Comparison of ENCODE assay signal across 1 cellular context in the genomic region with DNA sequence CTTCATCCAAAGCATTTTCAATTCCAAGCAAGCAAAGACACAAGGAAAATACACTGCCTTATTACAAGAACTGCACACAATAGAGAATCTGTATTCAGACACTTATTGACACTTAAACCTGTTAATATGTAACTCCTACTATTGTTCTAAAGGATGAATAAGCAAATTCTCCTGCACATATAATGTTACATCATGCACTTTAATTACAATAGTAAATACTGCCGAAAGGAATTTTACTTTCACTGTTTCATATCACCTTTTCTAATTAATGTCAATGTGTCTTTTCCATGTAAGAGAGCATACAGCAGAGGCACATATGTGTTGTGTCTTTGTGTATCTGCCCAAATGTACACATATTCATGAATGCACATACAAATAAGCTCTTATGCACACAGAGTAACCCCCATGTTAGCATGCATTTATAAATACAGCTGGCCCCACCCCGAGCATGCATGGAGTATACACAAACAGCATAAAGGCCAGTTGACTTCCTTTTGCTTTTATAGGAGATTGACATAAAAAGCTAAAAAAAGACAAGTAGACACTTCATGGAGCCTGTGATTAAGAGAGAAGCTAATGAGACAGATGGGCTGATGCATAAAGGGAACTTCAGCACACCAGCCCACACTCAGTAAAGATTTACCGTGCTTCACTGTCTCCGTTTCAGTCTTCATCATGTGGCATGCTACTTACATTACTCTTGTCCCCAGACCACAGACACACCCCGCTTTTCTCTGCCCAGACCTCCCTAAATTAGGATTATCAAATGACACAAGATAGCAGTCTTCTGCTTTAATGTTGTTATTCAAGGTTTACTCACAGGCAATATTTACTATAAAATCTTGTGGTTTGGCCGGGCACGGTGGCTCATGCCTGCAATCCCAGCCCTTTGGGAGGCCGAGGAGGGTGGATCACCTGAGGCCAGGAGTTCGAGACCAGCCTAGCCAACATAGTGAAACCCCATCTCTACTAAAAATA.
TF ChIP-seq lines count a peak whose summit lies in the region.

No MANE protein-coding gene starts in this region.

TF ChIP-seq in GM12878, 131 proteins besides CTCF, POLR2A, EP300 and RAD21 (continued from another document and continues in another):
- TF ChIP-seq, protein P1, sequence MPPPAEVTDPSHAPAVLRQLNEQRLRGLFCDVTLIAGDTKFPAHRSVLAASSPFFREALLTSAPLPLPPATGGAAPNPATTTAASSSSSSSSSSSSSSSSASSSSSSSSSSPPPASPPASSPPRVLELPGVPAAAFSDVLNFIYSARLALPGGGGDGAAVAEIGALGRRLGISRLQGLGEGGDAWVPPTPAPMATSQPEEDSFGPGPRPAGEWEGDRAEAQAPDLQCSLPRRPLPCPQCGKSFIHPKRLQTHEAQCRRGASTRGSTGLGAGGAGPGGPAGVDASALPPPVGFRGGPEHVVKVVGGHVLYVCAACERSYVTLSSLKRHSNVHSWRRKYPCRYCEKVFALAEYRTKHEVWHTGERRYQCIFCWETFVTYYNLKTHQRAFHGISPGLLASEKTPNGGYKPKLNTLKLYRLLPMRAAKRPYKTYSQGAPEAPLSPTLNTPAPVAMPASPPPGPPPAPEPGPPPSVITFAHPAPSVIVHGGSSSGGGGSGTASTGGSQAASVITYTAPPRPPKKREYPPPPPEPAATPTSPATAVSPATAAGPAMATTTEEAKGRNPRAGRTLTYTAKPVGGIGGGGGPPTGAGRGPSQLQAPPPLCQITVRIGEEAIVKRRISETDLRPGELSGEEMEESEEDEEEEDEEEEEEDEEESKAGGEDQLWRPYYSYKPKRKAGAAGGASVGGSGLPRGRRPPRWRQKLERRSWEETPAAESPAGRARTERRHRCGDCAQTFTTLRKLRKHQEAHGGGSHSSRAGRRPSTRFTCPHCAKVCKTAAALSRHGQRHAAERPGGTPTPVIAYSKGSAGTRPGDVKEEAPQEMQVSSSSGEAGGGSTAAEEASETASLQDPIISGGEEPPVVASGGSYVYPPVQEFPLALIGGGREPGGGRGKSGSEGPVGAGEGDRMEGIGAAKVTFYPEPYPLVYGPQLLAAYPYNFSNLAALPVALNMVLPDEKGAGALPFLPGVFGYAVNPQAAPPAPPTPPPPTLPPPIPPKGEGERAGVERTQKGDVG (CRISPR knock-in tag; IDR thresholded peaks at IDR 0.05), result no peak
- TF ChIP-seq, protein P2, sequence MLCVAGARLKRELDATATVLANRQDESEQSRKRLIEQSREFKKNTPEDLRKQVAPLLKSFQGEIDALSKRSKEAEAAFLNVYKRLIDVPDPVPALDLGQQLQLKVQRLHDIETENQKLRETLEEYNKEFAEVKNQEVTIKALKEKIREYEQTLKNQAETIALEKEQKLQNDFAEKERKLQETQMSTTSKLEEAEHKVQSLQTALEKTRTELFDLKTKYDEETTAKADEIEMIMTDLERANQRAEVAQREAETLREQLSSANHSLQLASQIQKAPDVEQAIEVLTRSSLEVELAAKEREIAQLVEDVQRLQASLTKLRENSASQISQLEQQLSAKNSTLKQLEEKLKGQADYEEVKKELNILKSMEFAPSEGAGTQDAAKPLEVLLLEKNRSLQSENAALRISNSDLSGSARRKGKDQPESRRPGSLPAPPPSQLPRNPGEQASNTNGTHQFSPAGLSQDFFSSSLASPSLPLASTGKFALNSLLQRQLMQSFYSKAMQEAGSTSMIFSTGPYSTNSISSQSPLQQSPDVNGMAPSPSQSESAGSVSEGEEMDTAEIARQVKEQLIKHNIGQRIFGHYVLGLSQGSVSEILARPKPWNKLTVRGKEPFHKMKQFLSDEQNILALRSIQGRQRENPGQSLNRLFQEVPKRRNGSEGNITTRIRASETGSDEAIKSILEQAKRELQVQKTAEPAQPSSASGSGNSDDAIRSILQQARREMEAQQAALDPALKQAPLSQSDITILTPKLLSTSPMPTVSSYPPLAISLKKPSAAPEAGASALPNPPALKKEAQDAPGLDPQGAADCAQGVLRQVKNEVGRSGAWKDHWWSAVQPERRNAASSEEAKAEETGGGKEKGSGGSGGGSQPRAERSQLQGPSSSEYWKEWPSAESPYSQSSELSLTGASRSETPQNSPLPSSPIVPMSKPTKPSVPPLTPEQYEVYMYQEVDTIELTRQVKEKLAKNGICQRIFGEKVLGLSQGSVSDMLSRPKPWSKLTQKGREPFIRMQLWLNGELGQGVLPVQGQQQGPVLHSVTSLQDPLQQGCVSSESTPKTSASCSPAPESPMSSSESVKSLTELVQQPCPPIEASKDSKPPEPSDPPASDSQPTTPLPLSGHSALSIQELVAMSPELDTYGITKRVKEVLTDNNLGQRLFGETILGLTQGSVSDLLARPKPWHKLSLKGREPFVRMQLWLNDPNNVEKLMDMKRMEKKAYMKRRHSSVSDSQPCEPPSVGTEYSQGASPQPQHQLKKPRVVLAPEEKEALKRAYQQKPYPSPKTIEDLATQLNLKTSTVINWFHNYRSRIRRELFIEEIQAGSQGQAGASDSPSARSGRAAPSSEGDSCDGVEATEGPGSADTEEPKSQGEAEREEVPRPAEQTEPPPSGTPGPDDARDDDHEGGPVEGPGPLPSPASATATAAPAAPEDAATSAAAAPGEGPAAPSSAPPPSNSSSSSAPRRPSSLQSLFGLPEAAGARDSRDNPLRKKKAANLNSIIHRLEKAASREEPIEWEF (IDR thresholded peaks at IDR 0.05; ENCODE audit: insufficient replicate concordance, low read depth, low read length), result no peak
- TF ChIP-seq SRF (IDR thresholded peaks at IDR 0.05; ENCODE audit: low read depth in 2 of 2, low read length in 2 of 2), result no peak
- no peak for TF ChIP-seq YY1 (IDR thresholded peaks at IDR 0.05; ENCODE audit: low read depth, low read length)
- no peak for TF ChIP-seq JUND (IDR thresholded peaks at IDR 0.05; ENCODE audit: low read depth, low read length)
- TF ChIP-seq ZNF207 (IDR thresholded peaks at IDR 0.05; ENCODE audit: borderline replicate concordance), result no peak
- TF ChIP-seq RUNX3 (IDR thresholded peaks at IDR 0.05; ENCODE audit: low read length), result peak; percentile 65
- no peak for TF ChIP-seq SIX5 (IDR thresholded peaks at IDR 0.05; ENCODE audit: low read depth, low read length, severe bottlenecking)
- no peak for TF ChIP-seq MYB (IDR thresholded peaks at IDR 0.05; ENCODE audit: borderline replicate concordance, low read depth, low read length)
- TF ChIP-seq JUNB (IDR thresholded peaks at IDR 0.05), result 0 out of 2 replicates have a peak, but pooled peaks have one; percentile 13
- TF ChIP-seq BCL11A (IDR thresholded peaks at IDR 0.05; ENCODE audit: low read depth, low read length), result no peak
- no peak for TF ChIP-seq ESRRA (IDR thresholded peaks at IDR 0.05; ENCODE audit: low read length)
- TF ChIP-seq, protein P3, sequence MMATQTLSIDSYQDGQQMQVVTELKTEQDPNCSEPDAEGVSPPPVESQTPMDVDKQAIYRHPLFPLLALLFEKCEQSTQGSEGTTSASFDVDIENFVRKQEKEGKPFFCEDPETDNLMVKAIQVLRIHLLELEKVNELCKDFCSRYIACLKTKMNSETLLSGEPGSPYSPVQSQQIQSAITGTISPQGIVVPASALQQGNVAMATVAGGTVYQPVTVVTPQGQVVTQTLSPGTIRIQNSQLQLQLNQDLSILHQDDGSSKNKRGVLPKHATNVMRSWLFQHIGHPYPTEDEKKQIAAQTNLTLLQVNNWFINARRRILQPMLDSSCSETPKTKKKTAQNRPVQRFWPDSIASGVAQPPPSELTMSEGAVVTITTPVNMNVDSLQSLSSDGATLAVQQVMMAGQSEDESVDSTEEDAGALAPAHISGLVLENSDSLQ (IDR thresholded peaks at IDR 0.05), result no peak
- TF ChIP-seq ZNF217 (IDR thresholded peaks at IDR 0.05), result no peak
- no peak for TF ChIP-seq FOS (IDR thresholded peaks at IDR 0.05; ENCODE audit: borderline replicate concordance, extremely low read depth, insufficient read length)
- no peak for TF ChIP-seq ZNF384 (IDR thresholded peaks at IDR 0.05; ENCODE audit: borderline replicate concordance, low read depth, low read length)
- TF ChIP-seq, protein P4, sequence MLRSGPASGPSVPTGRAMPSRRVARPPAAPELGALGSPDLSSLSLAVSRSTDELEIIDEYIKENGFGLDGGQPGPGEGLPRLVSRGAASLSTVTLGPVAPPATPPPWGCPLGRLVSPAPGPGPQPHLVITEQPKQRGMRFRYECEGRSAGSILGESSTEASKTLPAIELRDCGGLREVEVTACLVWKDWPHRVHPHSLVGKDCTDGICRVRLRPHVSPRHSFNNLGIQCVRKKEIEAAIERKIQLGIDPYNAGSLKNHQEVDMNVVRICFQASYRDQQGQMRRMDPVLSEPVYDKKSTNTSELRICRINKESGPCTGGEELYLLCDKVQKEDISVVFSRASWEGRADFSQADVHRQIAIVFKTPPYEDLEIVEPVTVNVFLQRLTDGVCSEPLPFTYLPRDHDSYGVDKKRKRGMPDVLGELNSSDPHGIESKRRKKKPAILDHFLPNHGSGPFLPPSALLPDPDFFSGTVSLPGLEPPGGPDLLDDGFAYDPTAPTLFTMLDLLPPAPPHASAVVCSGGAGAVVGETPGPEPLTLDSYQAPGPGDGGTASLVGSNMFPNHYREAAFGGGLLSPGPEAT (IDR thresholded peaks at IDR 0.05; ENCODE audit: low read depth), result peak; percentile 75
- no peak; the same call in 1 of the 2 replicates for TF ChIP-seq ZNF24 (IDR thresholded peaks at IDR 0.05)
- TF ChIP-seq CBX5 (IDR thresholded peaks at IDR 0.05; ENCODE audit: low read depth), result no peak
- TF ChIP-seq RCOR1 (conservative IDR thresholded peaks at IDR 0.05; ENCODE audit: low read depth, low read length), result no peak
- no peak for TF ChIP-seq SMAD5 (IDR thresholded peaks at IDR 0.05; ENCODE audit: low read depth)
- no peak for TF ChIP-seq POLR2AphosphoS5 (IDR thresholded peaks at IDR 0.05; ENCODE audit: low read length)
- TF ChIP-seq, protein P5, sequence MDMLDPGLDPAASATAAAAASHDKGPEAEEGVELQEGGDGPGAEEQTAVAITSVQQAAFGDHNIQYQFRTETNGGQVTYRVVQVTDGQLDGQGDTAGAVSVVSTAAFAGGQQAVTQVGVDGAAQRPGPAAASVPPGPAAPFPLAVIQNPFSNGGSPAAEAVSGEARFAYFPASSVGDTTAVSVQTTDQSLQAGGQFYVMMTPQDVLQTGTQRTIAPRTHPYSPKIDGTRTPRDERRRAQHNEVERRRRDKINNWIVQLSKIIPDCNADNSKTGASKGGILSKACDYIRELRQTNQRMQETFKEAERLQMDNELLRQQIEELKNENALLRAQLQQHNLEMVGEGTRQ (IDR thresholded peaks at IDR 0.05; ENCODE audit: borderline replicate concordance, low read depth, low read length), result no peak
- TF ChIP-seq, protein P6, sequence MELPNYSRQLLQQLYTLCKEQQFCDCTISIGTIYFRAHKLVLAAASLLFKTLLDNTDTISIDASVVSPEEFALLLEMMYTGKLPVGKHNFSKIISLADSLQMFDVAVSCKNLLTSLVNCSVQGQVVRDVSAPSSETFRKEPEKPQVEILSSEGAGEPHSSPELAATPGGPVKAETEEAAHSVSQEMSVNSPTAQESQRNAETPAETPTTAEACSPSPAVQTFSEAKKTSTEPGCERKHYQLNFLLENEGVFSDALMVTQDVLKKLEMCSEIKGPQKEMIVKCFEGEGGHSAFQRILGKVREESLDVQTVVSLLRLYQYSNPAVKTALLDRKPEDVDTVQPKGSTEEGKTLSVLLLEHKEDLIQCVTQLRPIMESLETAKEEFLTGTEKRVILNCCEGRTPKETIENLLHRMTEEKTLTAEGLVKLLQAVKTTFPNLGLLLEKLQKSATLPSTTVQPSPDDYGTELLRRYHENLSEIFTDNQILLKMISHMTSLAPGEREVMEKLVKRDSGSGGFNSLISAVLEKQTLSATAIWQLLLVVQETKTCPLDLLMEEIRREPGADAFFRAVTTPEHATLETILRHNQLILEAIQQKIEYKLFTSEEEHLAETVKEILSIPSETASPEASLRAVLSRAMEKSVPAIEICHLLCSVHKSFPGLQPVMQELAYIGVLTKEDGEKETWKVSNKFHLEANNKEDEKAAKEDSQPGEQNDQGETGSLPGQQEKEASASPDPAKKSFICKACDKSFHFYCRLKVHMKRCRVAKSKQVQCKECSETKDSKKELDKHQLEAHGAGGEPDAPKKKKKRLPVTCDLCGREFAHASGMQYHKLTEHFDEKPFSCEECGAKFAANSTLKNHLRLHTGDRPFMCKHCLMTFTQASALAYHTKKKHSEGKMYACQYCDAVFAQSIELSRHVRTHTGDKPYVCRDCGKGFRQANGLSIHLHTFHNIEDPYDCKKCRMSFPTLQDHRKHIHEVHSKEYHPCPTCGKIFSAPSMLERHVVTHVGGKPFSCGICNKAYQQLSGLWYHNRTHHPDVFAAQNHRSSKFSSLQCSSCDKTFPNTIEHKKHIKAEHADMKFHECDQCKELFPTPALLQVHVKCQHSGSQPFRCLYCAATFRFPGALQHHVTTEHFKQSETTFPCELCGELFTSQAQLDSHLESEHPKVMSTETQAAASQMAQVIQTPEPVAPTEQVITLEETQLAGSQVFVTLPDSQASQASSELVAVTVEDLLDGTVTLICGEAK (IDR thresholded peaks at IDR 0.05; ENCODE audit: borderline replicate concordance), result no peak
- TF ChIP-seq, protein P7, sequence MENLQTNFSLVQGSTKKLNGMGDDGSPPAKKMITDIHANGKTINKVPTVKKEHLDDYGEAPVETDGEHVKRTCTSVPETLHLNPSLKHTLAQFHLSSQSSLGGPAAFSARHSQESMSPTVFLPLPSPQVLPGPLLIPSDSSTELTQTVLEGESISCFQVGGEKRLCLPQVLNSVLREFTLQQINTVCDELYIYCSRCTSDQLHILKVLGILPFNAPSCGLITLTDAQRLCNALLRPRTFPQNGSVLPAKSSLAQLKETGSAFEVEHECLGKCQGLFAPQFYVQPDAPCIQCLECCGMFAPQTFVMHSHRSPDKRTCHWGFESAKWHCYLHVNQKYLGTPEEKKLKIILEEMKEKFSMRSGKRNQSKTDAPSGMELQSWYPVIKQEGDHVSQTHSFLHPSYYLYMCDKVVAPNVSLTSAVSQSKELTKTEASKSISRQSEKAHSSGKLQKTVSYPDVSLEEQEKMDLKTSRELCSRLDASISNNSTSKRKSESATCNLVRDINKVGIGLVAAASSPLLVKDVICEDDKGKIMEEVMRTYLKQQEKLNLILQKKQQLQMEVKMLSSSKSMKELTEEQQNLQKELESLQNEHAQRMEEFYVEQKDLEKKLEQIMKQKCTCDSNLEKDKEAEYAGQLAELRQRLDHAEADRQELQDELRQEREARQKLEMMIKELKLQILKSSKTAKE (IDR thresholded peaks at IDR 0.05; ENCODE audit: low read depth, poor library complexity, severe bottlenecking), result peak; percentile 50
- no peak for TF ChIP-seq NR2C2 (IDR thresholded peaks at IDR 0.05; ENCODE audit: borderline replicate concordance, control insufficient read depth, insufficient read length, low read depth)
- TF ChIP-seq POLR2AphosphoS2 (IDR thresholded peaks at IDR 0.05; ENCODE audit: low read depth, low read length), result no peak
- TF ChIP-seq, protein P8, sequence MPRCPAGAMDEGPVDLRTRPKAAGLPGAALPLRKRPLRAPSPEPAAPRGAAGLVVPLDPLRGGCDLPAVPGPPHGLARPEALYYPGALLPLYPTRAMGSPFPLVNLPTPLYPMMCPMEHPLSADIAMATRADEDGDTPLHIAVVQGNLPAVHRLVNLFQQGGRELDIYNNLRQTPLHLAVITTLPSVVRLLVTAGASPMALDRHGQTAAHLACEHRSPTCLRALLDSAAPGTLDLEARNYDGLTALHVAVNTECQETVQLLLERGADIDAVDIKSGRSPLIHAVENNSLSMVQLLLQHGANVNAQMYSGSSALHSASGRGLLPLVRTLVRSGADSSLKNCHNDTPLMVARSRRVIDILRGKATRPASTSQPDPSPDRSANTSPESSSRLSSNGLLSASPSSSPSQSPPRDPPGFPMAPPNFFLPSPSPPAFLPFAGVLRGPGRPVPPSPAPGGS (IDR thresholded peaks at IDR 0.05; ENCODE audit: borderline replicate concordance, insufficient read depth, low read depth, low read length, poor library complexity, severe bottlenecking), result no peak
- no peak for TF ChIP-seq TCF12 (IDR thresholded peaks at IDR 0.05; ENCODE audit: low read depth, low read length)
- no peak for TF ChIP-seq CBX3 (IDR thresholded peaks at IDR 0.05; ENCODE audit: borderline replicate concordance, low read depth)
- TF ChIP-seq GATAD2B (conservative IDR thresholded peaks at IDR 0.05; ENCODE audit: low read depth), result no peak
